8 cellular contexts compared by ENCODE assay signal in the genomic region with DNA sequence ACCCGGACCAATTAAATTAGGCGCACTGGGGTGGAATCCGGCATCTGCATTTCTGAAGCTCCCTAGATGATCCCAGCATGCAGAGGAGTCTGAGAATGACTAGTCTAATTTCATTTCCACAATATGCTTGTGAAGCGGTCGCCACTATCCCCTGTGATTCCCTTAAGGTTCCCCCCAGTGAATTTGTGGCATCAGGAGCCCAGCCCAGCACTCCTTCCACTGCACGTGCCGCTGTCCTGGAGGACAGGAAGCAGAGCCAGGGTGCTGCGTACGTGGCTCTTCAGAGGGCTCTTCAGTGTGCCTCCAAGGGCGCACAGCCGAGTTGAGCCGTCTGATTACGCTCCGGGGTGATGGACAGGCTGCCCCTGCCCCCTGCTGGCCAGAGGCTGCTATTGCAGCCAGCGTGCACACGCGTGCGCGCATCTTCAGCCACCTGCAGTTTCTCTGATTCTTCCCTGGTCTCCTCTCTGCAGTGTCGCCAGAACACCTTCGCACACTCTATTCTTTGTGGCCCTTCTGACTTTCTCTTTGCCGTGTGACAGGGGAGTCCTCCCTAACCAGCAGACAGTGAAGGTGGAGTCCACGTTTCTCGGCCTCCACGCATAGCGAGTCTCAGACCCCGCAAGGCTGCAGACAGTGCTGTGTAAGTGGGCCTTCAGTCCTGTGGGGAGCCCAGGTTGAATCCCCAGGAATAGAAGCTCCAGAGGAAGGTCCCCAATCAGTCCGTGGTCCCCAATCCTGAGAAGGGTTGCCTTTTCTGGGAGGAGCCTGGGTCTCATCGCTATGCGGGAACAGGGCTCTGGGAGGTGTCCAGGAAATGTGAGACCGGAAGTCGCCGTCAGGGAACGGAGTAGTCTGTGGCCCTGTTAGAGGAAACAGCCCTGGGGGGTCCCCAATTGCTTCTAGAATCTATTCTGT. TPM values are rescaled to one million over a fixed set of nuclear protein-coding genes. Genes with fewer than 3 reads are reported as not detected.
DNase-seq lines count a peak whose midpoint lies in the region; ATAC-seq and TF ChIP-seq lines count a peak whose summit lies in the region.

No MANE protein-coding gene starts in this region.

- peaks cover 7 to 27% (median 18%) of the 10 kb centered on the region in 10 experiments for H3K4me1 ChIP-seq in BLaER1 treated with 17β-estradiol and CSF1 and Interleukin-3, amounts not matched to agents 10 nM and 100 nM

- peak; percentile 71 for DNase-seq in NCI-H524 treated with DMSO at 0.1 percent for 48 hours (lab: John Stamatoyannopoulos, UW)
- DNase-seq in activated CD4-positive, alpha-beta T cell treated with anti-CD3 and anti-CD28 coated beads, Interleukin-2, amount 50 U/mL, for 24 hours (ENCODE audit: low read depth in 1 of 2, low spot score in 1 of 2), result peak; percentile 68 to 80
- peak; percentile 58 to 83 (median 74) for DNase-seq in dorsolateral prefrontal cortex
- peak; percentile 49 to 95 for DNase-seq in lower leg skin (ENCODE audit: low spot score in 2 of 2)
- peak; percentile 64 to 73 (median 69) for DNase-seq in stimulated activated CD4-positive, alpha-beta T cell treated with anti-CD3 and anti-CD28 coated beads, TNF-alpha, amount 100 ng/mL, for 4 hours (ENCODE audit: low read depth in 3 of 3)

- peak overlapping the region in 8 of 11 experiments; percentile 11 to 40 (median 30); a peak in 10 of 22 replicates for H3K9ac ChIP-seq in BLaER1 treated with 17β-estradiol and CSF1 and Interleukin-3, amounts not matched to agents 10 nM and 100 nM

- H3K4me3 ChIP-seq in BLaER1 treated with 17β-estradiol and CSF1 and Interleukin-3, amounts not matched to agents 10 nM and 100 nM, result peak overlapping the region in 4 of 10 experiments; percentile 8 to 38 (median 18); a peak in 5 of 20 replicates
- peak overlapping the region in 58 of 59 donors; percentile 11 to 69 (median 44) for H3K4me3 ChIP-seq in dorsolateral prefrontal cortex
- H3K4me3 ChIP-seq in lower leg skin (ENCODE audit: low read depth, poor library complexity, severe bottlenecking), result peak overlapping the region; percentile 20

- H4K20me1 ChIP-seq in BLaER1 treated with 17β-estradiol and CSF1 and Interleukin-3, amounts not matched to agents 10 nM and 100 nM, result no peaks in the 10 kb centered on the region

- WGBS in lower leg skin, 2 donors, result 18 to 21% methylated on average over 32 to 33 of the region's 34 CpGs

- H3K36me3 ChIP-seq in BLaER1 treated with 17β-estradiol and CSF1 and Interleukin-3, amounts not matched to agents 10 nM and 100 nM, result no peaks in the 10 kb centered on the region

- ATAC-seq in GM19351 (IDR thresholded peaks at IDR 0.05; ENCODE audit: unreplicated experiment) (peak; percentile 94), HG03520 (IDR thresholded peaks at IDR 0.05; ENCODE audit: unreplicated experiment) (peak; percentile 90)

- TF ChIP-seq CTCF in dorsolateral prefrontal cortex (IDR thresholded peaks at IDR 0.05 in 54 of 56, conservative IDR thresholded peaks at IDR 0.05 in 2 of 56; ENCODE audit: low read depth in 1 of 56, partially characterized antibody in 56 of 56) (peak; percentile 93 to 100 (median 99)), lower leg skin (IDR thresholded peaks at IDR 0.05) (peak in 1 of 3 donors; percentile 98)

- peak overlapping the region; percentile 62 to 88 (median 80) for H3K4me2 ChIP-seq in BLaER1 treated with 17β-estradiol and CSF1 and Interleukin-3, amounts not matched to agents 10 nM and 100 nM

- intact Hi-C loops in dorsolateral prefrontal cortex (cut with DNase I) (no loop called here), lower leg skin (cut with DNase I; ENCODE audit: low total_unique reads) (no loop called here)

- TF ChIP-seq POLR2A in lower leg skin (IDR thresholded peaks at IDR 0.05), result no peak

- H3K27me3 ChIP-seq in BLaER1 treated with 17β-estradiol and CSF1 and Interleukin-3, amounts not matched to agents 10 nM and 100 nM, result no peaks in the 10 kb centered on the region
- peaks cover 0 to 30% (median 3%) of the 10 kb centered on the region in 45 donors for H3K27me3 ChIP-seq in dorsolateral prefrontal cortex

- H3K9me3 ChIP-seq in BLaER1 treated with 17β-estradiol and CSF1 and Interleukin-3, amounts not matched to agents 10 nM and 100 nM (replicated peaks in 1 of 11), result no peaks in the 10 kb centered on the region

- peak overlapping the region in 3 of 11 experiments; percentile 4 to 26 (median 24); a peak in 2 of 22 replicates for H3K27ac ChIP-seq in BLaER1 treated with 17β-estradiol and CSF1 and Interleukin-3, amounts not matched to agents 10 nM and 100 nM
- H3K27ac ChIP-seq in dorsolateral prefrontal cortex, result peak overlapping the region in 2 of 59 donors; percentile 29 to 36

RNA-seq across cellular contexts. Expression of a gene that starts 16.5 kb away (rescaled TPM):
- total RNA-seq in dorsolateral prefrontal cortex (not detected), lower leg skin (not detected)

RNA-seq across cellular contexts. Expression of a gene that starts 32.4 kb away (rescaled TPM):
- 1 to 10 TPM in 37 of 120 experiments, under 1 TPM in 44, not detected in 39; 0.23 to 6.5 (median 0.88) TPM for total RNA-seq in dorsolateral prefrontal cortex
- under 1 TPM in 2 of 4 donors, not detected in 2; 0.49 to 0.83 TPM for total RNA-seq in lower leg skin
